17 cellular contexts compared by ENCODE assay signal in genomic region chr6:19731286-19731685, GRCh38.
DNase-seq lines count a peak whose midpoint lies in the region; ATAC-seq and TF ChIP-seq lines count a peak whose summit lies in the region.
"Had no signal": no experiment of that assay in that cellular context is flagged by ENCODE, and none has a peak within 500 bp of the region (broad histone marks: within the 10 kb centered on the region; RNA-seq: fewer than 3 reads in every experiment).

No MANE protein-coding gene starts in this region.

- peak; percentile 93 for ATAC-seq in foreskin keratinocyte
- ATAC-seq: pancreas; Right ventricle myocardium inferior; stimulated activated memory B cell treated with anti-CD40 and anti-IgM and Interleukin-4, amounts not matched to agents 10 μg/mL and 1 μg/mL and 100 μg/mL, for 72 hours had no signal

- TF ChIP-seq CTCF in foreskin keratinocyte (conservative IDR thresholded peaks at IDR 0.05), result no peak

- H3K9me3 Mint-ChIP-seq in activated CD4-positive, alpha-beta memory T cell treated with anti-CD3 and anti-CD28 coated beads for 36 hours, result no peaks in the 10 kb centered on the region

- H3K27me3 Mint-ChIP-seq in activated CD4-positive, alpha-beta memory T cell treated with anti-CD3 and anti-CD28 coated beads for 36 hours, result no peaks in the 10 kb centered on the region
- H3K27me3 Mint-ChIP-seq: stimulated activated memory B cell treated with anti-CD40 and anti-IgM and Interleukin-4, amounts not matched to agents 10 μg/mL and 1 μg/mL and 100 μg/mL, for 72 hours had no signal

- DNase-seq in AG08396 (ENCODE audit: low spot score) (peak; percentile 9), HT1080 (ENCODE audit: low read depth) (peak; percentile 86), amniotic stem cell (lab: John Stamatoyannopoulos, UW) (peak; percentile 48), foreskin keratinocyte (peak; percentile 37 to 77), middle frontal gyrus (ENCODE audit: extremely low spot score, low spot score) (no peak), KG1 (lab: John Stamatoyannopoulos, UW) (no peak), Ammon's horn (ENCODE audit: low spot score) (no peak)
- DNase-seq in activated CD4-positive, alpha-beta memory T cell treated with anti-CD3 and anti-CD28 coated beads for 36 hours, result no peak
- DNase-seq: activated CD4-positive, CD25-positive, alpha-beta regulatory T cell; activated CD8-positive, alpha-beta memory T cell treated with anti-CD3 and anti-CD28 coated beads, Interleukin-2, amount 50 U/mL, for 48 hours; hippocampal formation; MV-4-11; NCI-H446; pancreas had no signal

- H3K27ac ChIP-seq in foreskin keratinocyte, result peak overlapping the region; percentile 56
- H3K27ac ChIP-seq: BLaER1 treated with 17β-estradiol and CSF1 and Interleukin-3, amounts not matched to agents 10 nM and 100 nM; pancreas had no signal

- no peaks in the 10 kb centered on the region for H3K27me3 ChIP-seq in foreskin keratinocyte
- H3K27me3 ChIP-seq: BLaER1 treated with 17β-estradiol and CSF1 and Interleukin-3, amounts not matched to agents 10 nM and 100 nM; pancreas had no signal

- H3K4me1 Mint-ChIP-seq in activated CD4-positive, alpha-beta memory T cell treated with anti-CD3 and anti-CD28 coated beads for 36 hours (ENCODE audit: low read depth), result no peaks in the 10 kb centered on the region
- H3K4me1 Mint-ChIP-seq: stimulated activated memory B cell treated with anti-CD40 and anti-IgM and Interleukin-4, amounts not matched to agents 10 μg/mL and 1 μg/mL and 100 μg/mL, for 72 hours had no signal

- intact Hi-C loops in activated CD4-positive, alpha-beta memory T cell treated with anti-CD3 and anti-CD28 coated beads for 36 hours (cut with micrococcal nuclease), result no loop called here

- CTCF ChIA-PET in activated CD4-positive, alpha-beta memory T cell treated with anti-CD3 and anti-CD28 coated beads for 36 hours (lab: Charles Lee), result no interaction called here

- no peaks in the 10 kb centered on the region for H3K36me3 Mint-ChIP-seq in activated CD4-positive, alpha-beta memory T cell treated with anti-CD3 and anti-CD28 coated beads for 36 hours
- H3K36me3 Mint-ChIP-seq: stimulated activated memory B cell treated with anti-CD40 and anti-IgM and Interleukin-4, amounts not matched to agents 10 μg/mL and 1 μg/mL and 100 μg/mL, for 72 hours had no signal

- POLR2A ChIA-PET in activated CD4-positive, alpha-beta memory T cell treated with anti-CD3 and anti-CD28 coated beads for 36 hours (lab: Charles Lee), result no interaction called here

- H3K4me3 Mint-ChIP-seq in activated CD4-positive, alpha-beta memory T cell treated with anti-CD3 and anti-CD28 coated beads for 36 hours, result no peak overlapping the region
- H3K4me3 Mint-ChIP-seq: stimulated activated memory B cell treated with anti-CD40 and anti-IgM and Interleukin-4, amounts not matched to agents 10 μg/mL and 1 μg/mL and 100 μg/mL, for 72 hours had no signal

- H3K27ac Mint-ChIP-seq in activated CD4-positive, alpha-beta memory T cell treated with anti-CD3 and anti-CD28 coated beads for 36 hours, result no peak overlapping the region
- H3K27ac Mint-ChIP-seq: stimulated activated memory B cell treated with anti-CD40 and anti-IgM and Interleukin-4, amounts not matched to agents 10 μg/mL and 1 μg/mL and 100 μg/mL, for 72 hours had no signal

- no peaks in the 10 kb centered on the region for H3K4me1 ChIP-seq in foreskin keratinocyte
- H3K4me1 ChIP-seq: pancreas had no signal

Comparison
In these comparisons a context has a peak if more than half of its experiments do, and no peak if none do; other contexts are left out.
1. DNase-seq: peak in AG08396 (single experiment), HT1080 (single experiment), amniotic stem cell (single experiment) and foreskin keratinocyte (2 of 2); none in activated CD4-positive, alpha-beta memory T cell treated with anti-CD3 and anti-CD28 coated beads for 36 hours (single experiment), middle frontal gyrus (single experiment), KG1 (single experiment) and Ammon's horn (single experiment).